ENCODE assay signal across 23 cellular contexts in the genomic region with DNA sequence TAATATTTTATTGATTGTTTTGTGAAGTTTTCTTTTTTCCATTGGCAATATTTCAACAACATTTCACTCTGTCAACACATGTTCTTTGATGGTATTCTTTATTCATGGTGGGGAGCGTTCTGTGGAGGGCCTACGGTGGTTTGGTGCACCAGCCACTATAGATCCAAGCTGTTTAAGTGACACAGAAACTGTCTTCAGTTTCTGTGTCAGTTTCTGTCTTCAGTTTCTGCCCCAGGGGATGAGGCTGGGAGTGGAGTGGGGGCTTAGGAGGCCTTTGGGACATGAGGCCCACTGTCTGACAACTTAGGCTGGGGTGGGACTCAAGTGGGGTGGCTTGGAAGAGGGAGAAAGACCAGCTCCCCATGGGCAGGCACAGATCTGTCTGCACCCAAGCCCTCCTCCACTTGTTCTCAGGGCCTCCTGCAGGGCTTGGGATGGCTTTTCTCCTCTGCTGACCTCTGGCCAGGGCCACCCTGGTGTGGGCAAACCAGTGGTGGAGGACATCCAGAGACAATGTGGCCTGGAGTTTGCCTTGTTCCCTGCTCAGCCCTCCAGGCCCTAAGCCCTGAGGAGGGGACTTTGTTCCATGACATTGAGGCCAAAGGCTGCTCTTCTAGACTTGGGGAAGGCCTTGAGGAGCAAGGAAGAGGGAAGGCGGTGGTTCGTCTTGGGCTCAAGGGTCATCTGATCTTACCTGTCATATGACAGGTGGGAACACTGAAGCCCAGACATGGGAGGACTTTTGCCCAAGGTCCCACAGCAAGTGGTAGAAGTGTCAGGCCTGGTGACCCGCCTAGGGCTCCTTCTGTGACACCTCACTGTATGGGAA.
DNase-seq lines count a peak whose midpoint lies in the region; ATAC-seq and TF ChIP-seq lines count a peak whose summit lies in the region.
"Had no signal": no experiment of that assay in that cellular context is flagged by ENCODE, and none has a peak within 500 bp of the region (broad histone marks: within the 10 kb centered on the region; RNA-seq: fewer than 3 reads in every experiment).

No MANE protein-coding gene starts in this region.

- TF ChIP-seq CTCF in heart right ventricle (IDR thresholded peaks at IDR 0.05) (no peak), endodermal cell (conservative IDR thresholded peaks at IDR 0.05) (no peak), mucosa of descending colon (IDR thresholded peaks at IDR 0.05) (no peak)

- peak overlapping the region; percentile 77 for H3K27ac Mint-ChIP-seq in endodermal cell
- H3K27ac Mint-ChIP-seq: CD4-positive, CD25-positive, alpha-beta regulatory T cell; GM23338 had no signal

- ATAC-seq in right cardiac atrium (no peak), heart right ventricle (no peak), mucosa of descending colon (peak; percentile 27)
- ATAC-seq: GM12878, GM23338, Right ventricle myocardium inferior had no signal

- intact Hi-C loops in right cardiac atrium (cut with DNase I) (no loop called here), heart right ventricle (cut with DNase I) (no loop called here), mucosa of descending colon (cut with DNase I, micrococcal nuclease) (no loop called here)

- H3K9me3 ChIP-seq in right cardiac atrium (ENCODE audit: control insufficient read depth, low read length), result no peaks in the 10 kb centered on the region
- no peaks in the 10 kb centered on the region for H3K9me3 ChIP-seq in heart right ventricle
- H3K9me3 ChIP-seq in endodermal cell (ENCODE audit: control insufficient read depth, low read length), result no peaks in the 10 kb centered on the region
- no peaks in the 10 kb centered on the region for H3K9me3 ChIP-seq in mucosa of descending colon
- H3K9me3 ChIP-seq: SJSA1 had no signal

- no peak overlapping the region for H3K4me3 Mint-ChIP-seq in endodermal cell
- H3K4me3 Mint-ChIP-seq: CD4-positive, CD25-positive, alpha-beta regulatory T cell; GM23338 had no signal

- H3K9ac ChIP-seq in endodermal cell (ENCODE audit: extremely low read depth, low read length, poor library complexity, severe bottlenecking), result no peak overlapping the region

- H3K4me3 ChIP-seq in right cardiac atrium (ENCODE audit: low read length) (no peak overlapping the region), heart right ventricle (no peak overlapping the region), endodermal cell (ENCODE audit: low read length) (no peak overlapping the region), mucosa of descending colon (no peak overlapping the region)
- H3K4me3 ChIP-seq: GM12878, GM23338, SJSA1 had no signal

- no peaks in the 10 kb centered on the region for H3K27me3 Mint-ChIP-seq in endodermal cell (ENCODE audit: insufficient read depth)
- H3K27me3 Mint-ChIP-seq: CD4-positive, CD25-positive, alpha-beta regulatory T cell had no signal

- H3K9me3 Mint-ChIP-seq in endodermal cell, result no peaks in the 10 kb centered on the region
- H3K9me3 Mint-ChIP-seq: CD4-positive, CD25-positive, alpha-beta regulatory T cell; GM23338 had no signal

- DNase-seq in right cardiac atrium (no peak), heart right ventricle (no peak), endodermal cell (no peak), mucosa of descending colon (no peak), AG20443 (ENCODE audit: low spot score) (no peak), NCI-H774 (lab: John Stamatoyannopoulos, UW) (no peak), GDM1 (lab: John Stamatoyannopoulos, UW) (no peak)
- DNase-seq: 8988T; CD4-positive, CD25-positive, alpha-beta regulatory T cell; DMS79; HCEC 1CT; KG1; NCI-H1092 treated with DMSO at 0.1 percent for 48 hours; NCI-H1436 treated with DMSO at 0.1 percent for 48 hours; NCI-H1930; NCI-H524; NCI-H82; OCI-M1 had no signal

- no peaks in the 10 kb centered on the region for H3K27me3 ChIP-seq in right cardiac atrium (ENCODE audit: control insufficient read depth, insufficient read depth)
- H3K27me3 ChIP-seq in heart right ventricle, result no peaks in the 10 kb centered on the region
- H3K27me3 ChIP-seq in endodermal cell (ENCODE audit: control insufficient read depth, insufficient read depth, low read length, poor library complexity, severe bottlenecking), result no peaks in the 10 kb centered on the region
- H3K27me3 ChIP-seq: SJSA1 had no signal

- no peaks in the 10 kb centered on the region for H3K36me3 Mint-ChIP-seq in endodermal cell (ENCODE audit: low read depth)
- H3K36me3 Mint-ChIP-seq: CD4-positive, CD25-positive, alpha-beta regulatory T cell had no signal

- WGBS in right cardiac atrium, result 95% methylated on average over 5 of the region's 5 CpGs
- WGBS in heart right ventricle, 2 donors, result 96 to 98% methylated on average over 5 of the region's 5 CpGs
- WGBS in endodermal cell (ENCODE audit: insufficient coverage in 1 of 2, insufficient read length in 1 of 2), 2 experiments, result 95 to 96% methylated on average over 2 to 5 of the region's 5 CpGs

- H3K4me1 ChIP-seq in right cardiac atrium (ENCODE audit: control insufficient read depth, insufficient read depth, low read length) (peaks cover 5% of the 10 kb centered on the region), heart right ventricle (peaks cover 9 to 44% (median 21%) of the 10 kb centered on the region in 9 donors), endodermal cell (ENCODE audit: control insufficient read depth, insufficient read depth, low read length) (no peaks in the 10 kb centered on the region), mucosa of descending colon (ENCODE audit: low read depth) (no peaks in the 10 kb centered on the region)

- H3K36me3 ChIP-seq in heart right ventricle, result no peaks in the 10 kb centered on the region
- no peaks in the 10 kb centered on the region for H3K36me3 ChIP-seq in endodermal cell (ENCODE audit: control insufficient read depth, insufficient read depth, low read length)
- no peaks in the 10 kb centered on the region for H3K36me3 ChIP-seq in mucosa of descending colon (ENCODE audit: low read depth)
- H3K36me3 ChIP-seq: SJSA1 had no signal

- peak overlapping the region; percentile 10 for H3K27ac ChIP-seq in right cardiac atrium (ENCODE audit: low read length)
- no peak overlapping the region for H3K27ac ChIP-seq in heart right ventricle
- no peak overlapping the region for H3K27ac ChIP-seq in endodermal cell (ENCODE audit: low read depth, low read length)
- H3K27ac ChIP-seq: HL-60, SJSA1 had no signal

- H3K4me1 Mint-ChIP-seq in endodermal cell, result peaks cover 13% of the 10 kb centered on the region
